ENCODE assay signal across 30 cellular contexts in genomic region chr1:41158147-41158875, GRCh38.
DNase-seq lines count a peak whose midpoint lies in the region; ATAC-seq, FAIRE-seq and TF ChIP-seq lines count a peak whose summit lies in the region.
"Had no signal": no experiment of that assay in that cellular context is flagged by ENCODE, and none has a peak within 500 bp of the region (broad histone marks: within the 10 kb centered on the region; RNA-seq: fewer than 3 reads in every experiment).

No MANE protein-coding gene starts in this region.

- H3K27ac ChIP-seq in H9 (ENCODE audit: insufficient read length, low read depth, low read length) (no peak overlapping the region), K562 (ENCODE audit: extremely low read depth, low read depth, low read length) (peak overlapping the region; percentile 41; the same call in 1 of the 3 replicates), mesendoderm (ENCODE audit: low read depth, low read length) (no peak overlapping the region)
- H3K27ac ChIP-seq: BLaER1 treated with 17β-estradiol and CSF1 and Interleukin-3, amounts not matched to agents 10 nM and 100 nM; KMS-11; neutrophil; sigmoid colon; SK-N-MC; tibial artery had no signal

- no peaks in the 10 kb centered on the region for H3K9me1 ChIP-seq in K562 (ENCODE audit: control insufficient read depth, insufficient read depth, low read length)

- no peaks in the 10 kb centered on the region for H3K36me3 Mint-ChIP-seq in H9 (ENCODE audit: insufficient read depth in 1 of 3, low read depth in 3 of 3)
- H3K36me3 Mint-ChIP-seq: immature natural killer cell had no signal

- peaks cover 0 to 3% of the 10 kb centered on the region in 2 experiments; a peak in 2 of 4 replicates for H3K4me1 Mint-ChIP-seq in H9
- H3K4me1 Mint-ChIP-seq: activated CD4-positive, alpha-beta memory T cell treated with anti-CD3 and anti-CD28 coated beads, Interleukin-2, amount 10 ng/mL, durations not matched to agents 7 days and 5 days; immature natural killer cell; T-helper 17 cell had no signal

- no peaks in the 10 kb centered on the region for H3K9me3 ChIP-seq in H9 (ENCODE audit: control insufficient read depth, low read depth, low read length)
- no peaks in the 10 kb centered on the region for H3K9me3 ChIP-seq in K562 (replicated peaks; ENCODE audit: control insufficient read depth, insufficient read depth, low read depth, low read length)
- H3K9me3 ChIP-seq: BLaER1 treated with 17β-estradiol and CSF1 and Interleukin-3, amounts not matched to agents 10 nM and 100 nM; Caco-2; MG63; neutrophil; sigmoid colon; tibial artery had no signal

- WGBS in H9 (ENCODE audit: extremely low coverage, insufficient read length, low lambda C conversion rate): no CpG with 5 or more reads among the region's 3 CpGs
- WGBS in K562 (ENCODE audit: insufficient coverage, low coverage, missing lambda C conversion rate): 17% methylated on average over 3 of the region's 3 CpGs
- no CpG with 5 or more reads among the region's 3 CpGs for WGBS in mesendoderm (ENCODE audit: extremely low coverage, insufficient coverage, low lambda C conversion rate)

- no peaks in the 10 kb centered on the region for H3K23me2 ChIP-seq in H9 (ENCODE audit: insufficient read length, low read depth, low read length, poor library complexity, severe bottlenecking)

- H3K79me1 ChIP-seq in H9 (ENCODE audit: insufficient read depth, low read depth, low read length, poor library complexity, severe bottlenecking) (no peaks in the 10 kb centered on the region), mesendoderm (ENCODE audit: low read length) (no peaks in the 10 kb centered on the region)

- TF ChIP-seq CTCF in H9 (conservative IDR thresholded peaks at IDR 0.05) (no peak), K562 (IDR thresholded peaks at IDR 0.05 in 2 of 3, conservative IDR thresholded peaks at IDR 0.05 in 1 of 3; ENCODE audit: insufficient read depth in 2 of 3, low read depth in 1 of 3, low read length in 3 of 3) (peak; percentile 25 to 39 (median 25); a peak in 3 of 6 replicates)

- peak; percentile 84 for ATAC-seq in K562
- ATAC-seq: left colon, PC-3, T-helper 17 cell had no signal

- H3K14ac ChIP-seq in H9 (ENCODE audit: insufficient read depth, low read length): no peak overlapping the region

- H3K9ac ChIP-seq in H9 (ENCODE audit: extremely low read depth, insufficient read length, low read length) (no peak overlapping the region), K562 (ENCODE audit: insufficient read depth in 1 of 2, low read depth in 2 of 2, low read length in 2 of 2) (no peak overlapping the region), mesendoderm (ENCODE audit: low read length) (no peak overlapping the region)
- H3K9ac ChIP-seq: BLaER1 treated with 17β-estradiol and CSF1 and Interleukin-3, amounts not matched to agents 10 nM and 100 nM; KMS-11 had no signal

- no TSS peak for BruUV-seq in K562 (replicated peaks; lab: Mats Ljungman, UMichigan)

- peak overlapping the region in 2 of 3 experiments; percentile 10 to 60; a peak in 4 of 7 replicates for H3K27ac Mint-ChIP-seq in H9
- H3K27ac Mint-ChIP-seq: activated CD4-positive, alpha-beta memory T cell treated with anti-CD3 and anti-CD28 coated beads, Interleukin-2, amount 10 ng/mL, durations not matched to agents 7 days and 5 days; activated naive CD4-positive, alpha-beta T cell treated with anti-CD3 and anti-CD28 coated beads for 36 hours; immature natural killer cell; T-helper 17 cell had no signal

- H3K4me3 Mint-ChIP-seq in H9: no peak overlapping the region
- H3K4me3 Mint-ChIP-seq: activated CD4-positive, alpha-beta memory T cell treated with anti-CD3 and anti-CD28 coated beads, Interleukin-2, amount 10 ng/mL, durations not matched to agents 7 days and 5 days; activated naive CD4-positive, alpha-beta T cell treated with anti-CD3 and anti-CD28 coated beads for 36 hours; immature natural killer cell; T-helper 17 cell had no signal

- H4K5ac ChIP-seq in H9 (ENCODE audit: insufficient read length, low read depth, low read length) (no peak overlapping the region), mesendoderm (ENCODE audit: low read length) (no peak overlapping the region)

- H3K27me3 ChIP-seq in H9 (ENCODE audit: insufficient read depth, low read length) (no peaks in the 10 kb centered on the region), K562 (ENCODE audit: control insufficient read depth in 2 of 2, insufficient read depth in 2 of 2, low read length in 2 of 2) (no peaks in the 10 kb centered on the region), mesendoderm (ENCODE audit: insufficient read depth, low read length, poor library complexity) (no peaks in the 10 kb centered on the region)
- H3K27me3 ChIP-seq: BLaER1 treated with 17β-estradiol and CSF1 and Interleukin-3, amounts not matched to agents 10 nM and 100 nM; MG63; neutrophil; sigmoid colon; tibial artery had no signal

- no peak overlapping the region for H3T11ph ChIP-seq in H9 (ENCODE audit: low read length)

- H3K4me3 ChIP-seq in K562 (no peak overlapping the region), mesendoderm (ENCODE audit: low read length) (no peak overlapping the region)
- H3K4me3 ChIP-seq: BLaER1 treated with 17β-estradiol and CSF1 and Interleukin-3, amounts not matched to agents 10 nM and 100 nM; MG63; sigmoid colon; SK-N-MC; tibial artery had no signal

- in situ Hi-C loops in K562 (cut with MboI): no loop called here

- no peaks in the 10 kb centered on the region for H3K4me1 ChIP-seq in H9 (ENCODE audit: insufficient read depth, low read length)
- peaks cover 15 to 36% of the 10 kb centered on the region in 2 experiments; a peak in 4 of 5 replicates for H3K4me1 ChIP-seq in K562 (replicated peaks in 1 of 2; ENCODE audit: control insufficient read depth in 2 of 2, insufficient read depth in 2 of 2, low read length in 2 of 2)
- H3K4me1 ChIP-seq in mesendoderm (ENCODE audit: control insufficient read depth, low read depth, low read length): no peaks in the 10 kb centered on the region
- H3K4me1 ChIP-seq: BLaER1 treated with 17β-estradiol and CSF1 and Interleukin-3, amounts not matched to agents 10 nM and 100 nM; Caco-2 had no signal

- CTCF ChIA-PET in K562 (lab: Yijun Ruan, JAX; ENCODE audit: low intra/inter-chr PET ratio): no interaction called here

- H2AK5ac ChIP-seq in H9 (ENCODE audit: insufficient read length, low read length): no peak overlapping the region
- no peak overlapping the region for H2AK5ac ChIP-seq in mesendoderm (ENCODE audit: low read length)

- intact Hi-C loops in K562 (cut with micrococcal nuclease): no loop called here

- H2BK12ac ChIP-seq in H9 (ENCODE audit: insufficient read length, low read depth, low read length): no peak overlapping the region

- H3K23ac ChIP-seq in H9 (ENCODE audit: insufficient read length, low read depth, low read length) (no peak overlapping the region), mesendoderm (ENCODE audit: low read length) (no peak overlapping the region)

- H2BK20ac ChIP-seq in H9 (ENCODE audit: low read depth, low read length, poor library complexity, severe bottlenecking): no peak overlapping the region

- DNase-seq in EH (ENCODE audit: low read depth) (peak; percentile 14), H9 (no peak), K562 (ENCODE audit: extremely low read depth in 1 of 4, low spot score in 3 of 4) (peak in 2 of 4 experiments; percentile 50 to 63), mesendoderm (no peak), hippocampal formation (lab: John Stamatoyannopoulos, UW) (no peak), GM19239 (ENCODE audit: insufficient read length, low spot score) (no peak)
- no peak for DNase-seq in stimulated activated CD4-positive, alpha-beta T cell treated with anti-CD3 and anti-CD28 coated beads, Interleukin-2, amount 100 ng/mL, for 48 hours
- DNase-seq: activated CD4-positive, alpha-beta memory T cell treated with anti-CD3 and anti-CD28 coated beads, Interleukin-2, amount 10 ng/mL, durations not matched to agents 7 days and 5 days; activated CD4-positive, alpha-beta T cell treated with anti-CD3 and anti-CD28 coated beads for 1 hour; activated CD8-positive, alpha-beta memory T cell treated with anti-CD3 and anti-CD28 coated beads, Interleukin-2, amount 50 U/mL, for 4 hours; activated naive CD4-positive, alpha-beta T cell treated with anti-CD3 and anti-CD28 coated beads for 36 hours; Caco-2; hypothalamus; immature natural killer cell; left colon; MG63; NCI-H1105 treated with DMSO at 0.1 percent for 48 hours; NCI-H1930; NCI-H524; PC-3; sigmoid colon; stimulated activated CD4-positive, alpha-beta T cell treated with anti-CD3 and anti-CD28 coated beads, Interleukin-4, amount 100 ng/mL, for 24 hours; T-helper 17 cell; tibial artery had no signal

- no peak overlapping the region for H2BK5ac ChIP-seq in H9 (ENCODE audit: insufficient read length, low read length)
- no peak overlapping the region for H2BK5ac ChIP-seq in mesendoderm (ENCODE audit: low read length)

- H2BK15ac ChIP-seq in H9 (ENCODE audit: low read depth, low read length): no peak overlapping the region
- peak overlapping the region; percentile 11 for H2BK15ac ChIP-seq in mesendoderm (replicated peaks; ENCODE audit: low read depth)

- H3K36me3 ChIP-seq in K562 (ENCODE audit: control insufficient read depth, insufficient read depth, low read length): peaks cover 6% of the 10 kb centered on the region; the same call in 1 of the 3 replicates
- no peaks in the 10 kb centered on the region for H3K36me3 ChIP-seq in mesendoderm (ENCODE audit: control insufficient read depth, insufficient read depth, low read length)

- H4K91ac ChIP-seq in H9 (ENCODE audit: insufficient read length, low read depth, low read length): no peak overlapping the region

- H2BK120ac ChIP-seq in H9 (ENCODE audit: low read depth, low read length, poor library complexity, severe bottlenecking): no peak overlapping the region
- no peak overlapping the region for H2BK120ac ChIP-seq in mesendoderm (ENCODE audit: low read depth, low read length)

- H3K9me3 Mint-ChIP-seq in H9: no peaks in the 10 kb centered on the region
- H3K9me3 Mint-ChIP-seq: activated CD4-positive, alpha-beta memory T cell treated with anti-CD3 and anti-CD28 coated beads, Interleukin-2, amount 10 ng/mL, durations not matched to agents 7 days and 5 days; activated naive CD4-positive, alpha-beta T cell treated with anti-CD3 and anti-CD28 coated beads for 36 hours; immature natural killer cell had no signal

- POLR2A ChIA-PET in K562 (lab: Yijun Ruan, JAX): interaction anchor here (1.1 to 1.2 kb wide), 2 partner anchors 13 to 21 kb away, joined by 4 to 6 read pairs; no protein-coding TSS in a partner anchor

- H3K79me2 ChIP-seq in H9 (ENCODE audit: insufficient read depth, low read length): no peaks in the 10 kb centered on the region
- no peaks in the 10 kb centered on the region for H3K79me2 ChIP-seq in K562 (ENCODE audit: control insufficient read depth, insufficient read depth, low read length)
- H3K79me2 ChIP-seq in mesendoderm (ENCODE audit: control insufficient read depth, insufficient read depth, low read length): no peaks in the 10 kb centered on the region

- no peak overlapping the region for H3K4ac ChIP-seq in H9 (ENCODE audit: low read depth, low read length)
- H3K4ac ChIP-seq in mesendoderm (ENCODE audit: low read depth, low read length): no peak overlapping the region

- peak; percentile 29 to 61; a peak in 3 of 4 replicates for TF ChIP-seq RAD21 in K562 (CRISPR knock-in tag; conservative IDR thresholded peaks at IDR 0.05 in 1 of 2, IDR thresholded peaks at IDR 0.05 in 1 of 2)

- no peaks in the 10 kb centered on the region for H4K20me1 ChIP-seq in H9 (ENCODE audit: control insufficient read depth, insufficient read depth, insufficient read length)
- no peaks in the 10 kb centered on the region for H4K20me1 ChIP-seq in K562 (replicated peaks; ENCODE audit: control insufficient read depth, insufficient read depth, low read length)

- no peak for TF ChIP-seq EP300 in K562 (IDR thresholded peaks at IDR 0.05; ENCODE audit: low read length)

- H3K27me3 Mint-ChIP-seq in H9 (ENCODE audit: low read depth): no peaks in the 10 kb centered on the region
- H3K27me3 Mint-ChIP-seq: activated CD4-positive, alpha-beta memory T cell treated with anti-CD3 and anti-CD28 coated beads, Interleukin-2, amount 10 ng/mL, durations not matched to agents 7 days and 5 days; T-helper 17 cell had no signal

- H4K8ac ChIP-seq in H9 (replicated peaks; ENCODE audit: insufficient read length, low read depth, low read length) (no peak overlapping the region), mesendoderm (ENCODE audit: low read depth, low read length) (peak overlapping the region; percentile 56)

- no peak for TF ChIP-seq POLR2A in K562 (conservative IDR thresholded peaks at IDR 0.05)

- H3K18ac ChIP-seq in H9 (ENCODE audit: insufficient read length, low read depth, low read length): no peak overlapping the region
- no peak overlapping the region for H3K18ac ChIP-seq in mesendoderm (ENCODE audit: low read length)

- H3K56ac ChIP-seq in H9 (ENCODE audit: insufficient read length, low read depth, low read length): no peak overlapping the region
- H3K56ac ChIP-seq in mesendoderm (ENCODE audit: low read length): no peak overlapping the region

- FAIRE-seq in K562 (lab: Jason Lieb, UNC): peak; percentile 72
- no peak for FAIRE-seq in GM19239 (lab: Jason Lieb, UNC)
- FAIRE-seq: endometrium, G401.6 had no signal

- H2AFZ ChIP-seq in H9 (ENCODE audit: low read length) (no peak overlapping the region), K562 (ENCODE audit: low read depth, low read length) (no peak overlapping the region)

- H3K4me2 ChIP-seq in H9 (ENCODE audit: insufficient read depth, insufficient read length, low read length) (no peak overlapping the region), K562 (ENCODE audit: insufficient read depth, low read length) (no peak overlapping the region; the same call in 1 of the 2 replicates), mesendoderm (ENCODE audit: low read length) (no peak overlapping the region)
- H3K4me2 ChIP-seq: BLaER1 treated with 17β-estradiol and CSF1 and Interleukin-3, amounts not matched to agents 10 nM and 100 nM; KMS-11 had no signal
